In the genomic region with DNA sequence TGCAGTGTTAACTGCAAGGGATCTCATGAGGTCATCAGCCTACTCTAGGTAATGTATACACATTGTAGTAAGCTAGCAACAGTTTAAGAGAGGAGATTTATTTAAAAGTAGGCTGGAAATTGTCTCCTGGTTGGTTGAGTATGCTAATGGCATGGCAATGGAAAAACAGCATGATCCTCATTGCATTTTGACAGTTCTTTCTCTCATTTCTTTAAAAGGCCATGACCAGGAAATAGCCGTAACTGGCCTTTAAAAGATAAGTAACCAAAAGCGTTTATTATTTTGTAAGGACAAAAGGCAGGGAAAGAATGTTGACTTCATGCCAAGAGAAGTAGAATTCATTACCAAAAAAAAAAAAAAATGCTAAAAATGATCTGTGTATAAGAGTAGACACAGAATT, we compare ENCODE assay signal across 17 cellular contexts.
A peak's percentile ranks its signal among the peaks of the same experiment; 100 is the strongest.
DNase-seq lines count a peak whose midpoint lies in the region; ATAC-seq, FAIRE-seq and TF ChIP-seq lines count a peak whose summit lies in the region.
"Had no signal": no experiment of that assay in that cellular context is flagged by ENCODE, and none has a peak within 500 bp of the region (broad histone marks: within the 10 kb centered on the region; RNA-seq: fewer than 3 reads in every experiment).

No MANE protein-coding gene starts in this region.

- DNase-seq in NCI-H774 (lab: John Stamatoyannopoulos, UW), result peak; percentile 36
- DNase-seq in endothelial cell of umbilical vein (ENCODE audit: low read depth, low spot score), result peak; percentile 85
- peak; percentile 71 for DNase-seq in mesendoderm
- no peak for DNase-seq in NCI-H1092 treated with DMSO at 0.1 percent for 48 hours (lab: John Stamatoyannopoulos, UW)
- DNase-seq in small intestine, result no peak
- DNase-seq: ACHN; AML-193; EL; NCI-H1694; NCI-H526; NK-92 treated with Interleukin-12 subunit alpha and Interleukin-12 subunit beta, amount 100 ng/mL, for 24 hours; OCI-M1; SHP77 treated with DMSO at 0.1 percent for 48 hours had no signal

- H3K23ac ChIP-seq in mesendoderm (ENCODE audit: low read length), result no peak overlapping the region

- H3K36me3 ChIP-seq in HUES48 (ENCODE audit: control insufficient read depth, insufficient read depth, low read length), result no peaks in the 10 kb centered on the region
- no peaks in the 10 kb centered on the region for H3K36me3 ChIP-seq in endothelial cell of umbilical vein (ENCODE audit: control insufficient read depth in 2 of 2, extremely low read depth in 1 of 2, insufficient read depth in 2 of 2, low read length in 2 of 2)
- H3K36me3 ChIP-seq in mesendoderm (ENCODE audit: control insufficient read depth, insufficient read depth, low read length), result no peaks in the 10 kb centered on the region
- no peaks in the 10 kb centered on the region for H3K36me3 ChIP-seq in small intestine (ENCODE audit: control insufficient read depth in 2 of 2, insufficient read depth in 2 of 2, low read length in 2 of 2)

- H2BK15ac ChIP-seq in mesendoderm (replicated peaks; ENCODE audit: low read depth), result no peak overlapping the region

- H3K9me3 ChIP-seq in HUES48 (ENCODE audit: control insufficient read depth, insufficient read depth, low read length), result no peaks in the 10 kb centered on the region
- no peaks in the 10 kb centered on the region for H3K9me3 ChIP-seq in endothelial cell of umbilical vein (replicated peaks; ENCODE audit: control insufficient read depth, insufficient read depth, low read length)
- H3K9me3 ChIP-seq in small intestine (ENCODE audit: control insufficient read depth, low read depth), result no peaks in the 10 kb centered on the region

- H3K9me1 ChIP-seq in endothelial cell of umbilical vein (replicated peaks; ENCODE audit: control insufficient read depth, extremely low read depth, insufficient read depth, low read length), result no peaks in the 10 kb centered on the region

- no peak overlapping the region for H2AK5ac ChIP-seq in mesendoderm (ENCODE audit: low read length)

- dilution Hi-C loops in endothelial cell of umbilical vein (cut with MboI; ENCODE audit: extremely low pct_ligation_motif_present, low sequenced_read_pairs), result no loop called here

- intact Hi-C loops in endothelial cell of umbilical vein (cut with micrococcal nuclease), result no loop called here

- H3K4me2 ChIP-seq in endothelial cell of umbilical vein (ENCODE audit: insufficient read depth, low read length), result peak overlapping the region; percentile 12
- H3K4me2 ChIP-seq in mesendoderm (ENCODE audit: low read length), result no peak overlapping the region

- CTCF ChIA-PET in endothelial cell of umbilical vein (lab: Charles Lee), result interaction anchor here (1.1 kb wide), 1 partner anchor 10 kb away, joined by 6 read pairs; no protein-coding TSS in a partner anchor

- no peak overlapping the region for H3K18ac ChIP-seq in mesendoderm (ENCODE audit: low read length)

- ATAC-seq in HG02884 (IDR thresholded peaks at IDR 0.05; ENCODE audit: unreplicated experiment), result no peak
- ATAC-seq: K562 had no signal

- no peak overlapping the region for H3K9ac ChIP-seq in HUES48 (ENCODE audit: low read depth, low read length)
- H3K9ac ChIP-seq in endothelial cell of umbilical vein (replicated peaks; ENCODE audit: extremely low read depth, insufficient read depth, low read length), result no peak overlapping the region
- no peak overlapping the region for H3K9ac ChIP-seq in mesendoderm (ENCODE audit: low read length)

- FAIRE-seq in endothelial cell of umbilical vein (lab: Jason Lieb, UNC) (peak; percentile 35), small intestine (lab: Jason Lieb, UNC) (no peak)
- FAIRE-seq: H54, K562 had no signal

- TF ChIP-seq CTCF in endothelial cell of umbilical vein (IDR thresholded peaks at IDR 0.05; ENCODE audit: extremely low read depth in 1 of 2, insufficient read depth in 1 of 2, low read depth in 1 of 2, low read length in 2 of 2), result no peak

- no TSS peak for BruUV-seq in endothelial cell of umbilical vein (replicated peaks; lab: Mats Ljungman, UMichigan)

- H3K79me2 ChIP-seq in endothelial cell of umbilical vein (ENCODE audit: control insufficient read depth, insufficient read depth, low read length), result no peaks in the 10 kb centered on the region
- no peaks in the 10 kb centered on the region for H3K79me2 ChIP-seq in mesendoderm (ENCODE audit: control insufficient read depth, insufficient read depth, low read length)

- H4K20me1 ChIP-seq in endothelial cell of umbilical vein (replicated peaks; ENCODE audit: control insufficient read depth, extremely low read depth, insufficient read depth, low read length), result no peaks in the 10 kb centered on the region

- TF ChIP-seq POLR2A in endothelial cell of umbilical vein (IDR thresholded peaks at IDR 0.05; ENCODE audit: low read depth, low read length), result no peak

- H2BK120ac ChIP-seq in mesendoderm (ENCODE audit: low read depth, low read length), result no peak overlapping the region

- H3K27me3 ChIP-seq in HUES48 (ENCODE audit: control insufficient read depth, insufficient read depth, low read length) (peaks cover 44% of the 10 kb centered on the region), endothelial cell of umbilical vein (ENCODE audit: control insufficient read depth in 2 of 2, insufficient read depth in 2 of 2, low read length in 2 of 2) (no peaks in the 10 kb centered on the region), mesendoderm (ENCODE audit: insufficient read depth, low read length, poor library complexity) (no peaks in the 10 kb centered on the region), small intestine (ENCODE audit: control insufficient read depth in 2 of 2, insufficient read depth in 2 of 2, low read length in 2 of 2) (no peaks in the 10 kb centered on the region)

- no peak overlapping the region for H4K5ac ChIP-seq in mesendoderm (ENCODE audit: low read length)

- H4K8ac ChIP-seq in mesendoderm (ENCODE audit: low read depth, low read length), result no peak overlapping the region

- no peak overlapping the region for H3K56ac ChIP-seq in mesendoderm (ENCODE audit: low read length)

- no peaks in the 10 kb centered on the region for H3K79me1 ChIP-seq in mesendoderm (ENCODE audit: low read length)

- H3K27ac ChIP-seq in HUES48 (ENCODE audit: low read depth, low read length) (peak overlapping the region; percentile 67), endothelial cell of umbilical vein (ENCODE audit: insufficient read depth, low read depth, low read length) (no peak overlapping the region), mesendoderm (ENCODE audit: low read depth, low read length) (no peak overlapping the region), small intestine (ENCODE audit: low read depth in 1 of 2, low read length in 1 of 2) (no peak overlapping the region)

- no peak overlapping the region for H2BK5ac ChIP-seq in mesendoderm (ENCODE audit: low read length)

- H3K4me3 ChIP-seq in HUES48 (ENCODE audit: low read depth, low read length) (peak overlapping the region; percentile 31; the same call in 1 of the 2 replicates), endothelial cell of umbilical vein (replicated peaks in 1 of 3; ENCODE audit: insufficient read depth in 1 of 3, low read depth in 1 of 3, low read length in 3 of 3) (no peak overlapping the region), mesendoderm (ENCODE audit: low read length) (no peak overlapping the region), small intestine (ENCODE audit: low read depth in 1 of 2, low read length in 2 of 2) (no peak overlapping the region)
- H3K4me3 ChIP-seq: K562 had no signal

- H3K4ac ChIP-seq in mesendoderm (ENCODE audit: low read depth, low read length), result no peak overlapping the region

- H3K4me1 ChIP-seq in HUES48 (ENCODE audit: control insufficient read depth, insufficient read depth, low read length) (peaks cover 32% of the 10 kb centered on the region), endothelial cell of umbilical vein (ENCODE audit: control insufficient read depth, extremely low read depth, insufficient read depth, low read length) (peaks cover 22% of the 10 kb centered on the region), mesendoderm (ENCODE audit: control insufficient read depth, low read depth, low read length) (peaks cover 10% of the 10 kb centered on the region), small intestine (ENCODE audit: control insufficient read depth in 2 of 2, insufficient read depth in 1 of 2, low read depth in 1 of 2, low read length in 1 of 2) (no peaks in the 10 kb centered on the region)

- POLR2A ChIA-PET in endothelial cell of umbilical vein (lab: Charles Lee), result no interaction called here

- no peak overlapping the region for H2AFZ ChIP-seq in endothelial cell of umbilical vein (ENCODE audit: low read depth, low read length)

- WGBS in mesendoderm (ENCODE audit: extremely low coverage, insufficient coverage, low lambda C conversion rate), result no CpG with 5 or more reads among the region's 2 CpGs
- WGBS in small intestine, 3 donors, result 56 to 65% (median 60%) methylated on average over 2 of the region's 2 CpGs

TF ChIP-seq in endothelial cell of umbilical vein, 7 proteins besides CTCF, POLR2A, EP300 and RAD21:
- no peak for TF ChIP-seq EZH2 (IDR thresholded peaks at IDR 0.05; ENCODE audit: borderline replicate concordance, low read depth, low read length, severe bottlenecking)
- no peak for TF ChIP-seq GATA2 (IDR thresholded peaks at IDR 0.05; ENCODE audit: insufficient read depth, insufficient read length, low read depth, low read length)
- peak; percentile 26 for TF ChIP-seq JUN (IDR thresholded peaks at IDR 0.05; ENCODE audit: borderline replicate concordance, insufficient read depth, insufficient read length, low read depth)
- no peak for TF ChIP-seq MYC (IDR thresholded peaks at IDR 0.05; ENCODE audit: low read depth, low read length)

Comparison
In these comparisons a context has a peak if more than half of its experiments do, and no peak if none do; other contexts are left out.
1. DNase-seq: peak in NCI-H774 (single experiment), endothelial cell of umbilical vein (single experiment) and mesendoderm (single experiment); none in NCI-H1092 treated with DMSO at 0.1 percent for 48 hours (single experiment) and small intestine (single experiment).